Comparison of ENCODE assay signal across 20 cellular contexts in genomic region chr14:76931629-76932402, GRCh38.
DNase-seq lines count a peak whose midpoint lies in the region; ATAC-seq, FAIRE-seq and TF ChIP-seq lines count a peak whose summit lies in the region.
"Had no signal": no experiment of that assay in that cellular context is flagged by ENCODE, and none has a peak within 500 bp of the region (broad histone marks: within the 10 kb centered on the region; RNA-seq: fewer than 3 reads in every experiment).

No MANE protein-coding gene starts in this region.

- H2AFZ ChIP-seq in astrocyte (ENCODE audit: low read depth, low read length), result no peak overlapping the region

- no peaks in the 10 kb centered on the region for H3K9me3 ChIP-seq in CD4-positive, alpha-beta memory T cell (ENCODE audit: control insufficient read depth in 1 of 2, low read length in 2 of 2)
- no peaks in the 10 kb centered on the region for H3K9me3 ChIP-seq in astrocyte (ENCODE audit: insufficient read depth, low read depth, low read length)
- H3K9me3 ChIP-seq: testis had no signal

- H3K4me3 ChIP-seq in CD4-positive, alpha-beta memory T cell (ENCODE audit: low read length in 2 of 2), result no peak overlapping the region
- H3K4me3 ChIP-seq in astrocyte (ENCODE audit: insufficient read depth, low read depth, low read length), result no peak overlapping the region
- H3K4me3 ChIP-seq: lung, testis had no signal

- ATAC-seq in HG02884 (IDR thresholded peaks at IDR 0.05; ENCODE audit: unreplicated experiment), result no peak
- no peak for ATAC-seq in HG02970 (IDR thresholded peaks at IDR 0.05; ENCODE audit: low FRiP score, unreplicated experiment)

- H3K27me3 ChIP-seq in CD4-positive, alpha-beta memory T cell (ENCODE audit: insufficient read depth, low read length), result no peaks in the 10 kb centered on the region
- no peaks in the 10 kb centered on the region for H3K27me3 ChIP-seq in astrocyte (ENCODE audit: insufficient read depth, low read length)
- H3K27me3 ChIP-seq: testis had no signal

- H3K4me1 ChIP-seq in CD4-positive, alpha-beta memory T cell (ENCODE audit: insufficient read depth, low read length), result peaks cover 61% of the 10 kb centered on the region
- H3K4me1 ChIP-seq in astrocyte (ENCODE audit: insufficient read depth, low read length), result peaks cover 6% of the 10 kb centered on the region

- H3K27ac Mint-ChIP-seq in CD4-positive, alpha-beta memory T cell, result peak overlapping the region; percentile 83 to 97 (median 94)
- H3K27ac Mint-ChIP-seq in astrocyte (ENCODE audit: unreplicated experiment) (peak overlapping the region; percentile 15), neural crest cell (ENCODE audit: unreplicated experiment) (peak overlapping the region; percentile 73)
- H3K27ac Mint-ChIP-seq: activated B cell treated with CpG ODN at 0.5 μM for 24 hours had no signal

- CTCF ChIA-PET in CD4-positive, alpha-beta memory T cell (lab: Charles Lee; ENCODE audit: partially characterized antibody), result interaction anchor here (1.0 to 4.1 kb wide), 3 partner anchors 11 to 18 kb away, joined by 3 to 20 read pairs (median 5); no protein-coding TSS in a partner anchor

- H3K9ac ChIP-seq in astrocyte (ENCODE audit: low read length), result no peak overlapping the region

- intact Hi-C loops in CD4-positive, alpha-beta memory T cell (cut with micrococcal nuclease), result no loop called here

- TF ChIP-seq CTCF in astrocyte (IDR thresholded peaks at IDR 0.05; ENCODE audit: insufficient read depth, low read depth, low read length), result no peak
- no peak for TF ChIP-seq CTCF in neural crest cell (conservative IDR thresholded peaks at IDR 0.05)

- FAIRE-seq in astrocyte (lab: Jason Lieb, UNC), result no peak
- FAIRE-seq: RCC 7860 had no signal

- H3K4me2 ChIP-seq in astrocyte (ENCODE audit: low read length), result no peak overlapping the region

- H3K4me3 Mint-ChIP-seq in CD4-positive, alpha-beta memory T cell, result peak overlapping the region in 6 of 8 donors; percentile 37 to 79 (median 61)
- H3K4me3 Mint-ChIP-seq in astrocyte (ENCODE audit: unreplicated experiment) (no peak overlapping the region), neural crest cell (no peak overlapping the region)
- H3K4me3 Mint-ChIP-seq: activated B cell treated with CpG ODN at 0.5 μM for 24 hours had no signal

- H4K20me1 ChIP-seq in astrocyte (ENCODE audit: insufficient read depth, low read length), result no peaks in the 10 kb centered on the region

- peaks cover 55 to 70% (median 61%) of the 10 kb centered on the region in 4 donors for H3K4me1 Mint-ChIP-seq in CD4-positive, alpha-beta memory T cell
- H3K4me1 Mint-ChIP-seq in astrocyte (ENCODE audit: low read depth, unreplicated experiment) (peaks cover 29% of the 10 kb centered on the region), neural crest cell (peaks cover 49% of the 10 kb centered on the region)

- no peaks in the 10 kb centered on the region for H3K36me3 Mint-ChIP-seq in CD4-positive, alpha-beta memory T cell
- H3K36me3 Mint-ChIP-seq in astrocyte (ENCODE audit: low read depth, unreplicated experiment) (no peaks in the 10 kb centered on the region), neural crest cell (ENCODE audit: low read depth) (no peaks in the 10 kb centered on the region)

- H3K36me3 ChIP-seq in CD4-positive, alpha-beta memory T cell (ENCODE audit: insufficient read depth, low read length), result no peaks in the 10 kb centered on the region
- H3K36me3 ChIP-seq in astrocyte (ENCODE audit: insufficient read depth, low read length), result no peaks in the 10 kb centered on the region

- H3K27me3 Mint-ChIP-seq in CD4-positive, alpha-beta memory T cell, result no peaks in the 10 kb centered on the region
- H3K27me3 Mint-ChIP-seq in astrocyte (ENCODE audit: low read depth, unreplicated experiment), result peaks cover 26% of the 10 kb centered on the region
- no peaks in the 10 kb centered on the region for H3K27me3 Mint-ChIP-seq in neural crest cell (ENCODE audit: low read depth)

- H3K27ac ChIP-seq in CD4-positive, alpha-beta memory T cell (ENCODE audit: low read depth, low read length), result no peak overlapping the region
- H3K27ac ChIP-seq in astrocyte (ENCODE audit: low read depth, low read length), result no peak overlapping the region
- H3K27ac ChIP-seq: 22Rv1, testis had no signal

- no peaks in the 10 kb centered on the region for H3K9me3 Mint-ChIP-seq in CD4-positive, alpha-beta memory T cell
- H3K9me3 Mint-ChIP-seq in astrocyte (ENCODE audit: unreplicated experiment), result no peaks in the 10 kb centered on the region
- no peaks in the 10 kb centered on the region for H3K9me3 Mint-ChIP-seq in neural crest cell
- H3K9me3 Mint-ChIP-seq: activated B cell treated with CpG ODN at 0.5 μM for 24 hours had no signal

- POLR2A ChIA-PET in CD4-positive, alpha-beta memory T cell (lab: Charles Lee; ENCODE audit: partially characterized antibody), result interaction anchor here (0.9 to 2.2 kb wide), 3 partner anchors 10 to 30 kb away, joined by 3 to 29 read pairs (median 22); no protein-coding TSS in a partner anchor

- peak; percentile 66 for DNase-seq in NCI-H1694 treated with DMSO at 0.1 percent for 48 hours (lab: John Stamatoyannopoulos, UW)
- no peak for DNase-seq in NCI-H1694 (lab: John Stamatoyannopoulos, UW)
- DNase-seq in CD4-positive, alpha-beta memory T cell, result no peak
- no peak for DNase-seq in astrocyte (ENCODE audit: low read depth)
- DNase-seq in neural crest cell (ENCODE audit: low read depth, low spot score), result no peak
- DNase-seq in ecto neural progenitor cell (ENCODE audit: low spot score), result no peak
- DNase-seq: activated B cell treated with CpG ODN at 0.5 μM for 24 hours; activated T-cell treated with anti-CD3 and anti-CD28 coated beads for 4 hours; anterior cingulate cortex; foreskin melanocyte; NCI-H1930; NCI-H748 treated with DMSO at 0.1 percent for 48 hours; stimulated activated CD4-positive, alpha-beta T cell treated with anti-CD3 and anti-CD28 coated beads, Interleukin-2, amount 100 ng/mL, for 48 hours; stimulated activated CD8-positive, alpha-beta memory T cell treated with anti-CD3 and anti-CD28 coated beads, Interleukin-4, amount 100 ng/mL, for 48 hours; testis had no signal

- no peaks in the 10 kb centered on the region for H3K79me2 ChIP-seq in astrocyte (ENCODE audit: insufficient read depth, low read length)

Comparison
In these comparisons a context has a peak if more than half of its experiments do, and no peak if none do; other contexts are left out.
1. H3K27ac Mint-ChIP-seq: peak in every context shown above with its lines; median percentile 94 in CD4-positive, alpha-beta memory T cell; 73 in neural crest cell; 15 in astrocyte.
2. H3K4me3 Mint-ChIP-seq: peak in CD4-positive, alpha-beta memory T cell (6 of 8); none in astrocyte (single experiment) and neural crest cell (single experiment).